13 cellular contexts compared by ENCODE assay signal in the genomic region with DNA sequence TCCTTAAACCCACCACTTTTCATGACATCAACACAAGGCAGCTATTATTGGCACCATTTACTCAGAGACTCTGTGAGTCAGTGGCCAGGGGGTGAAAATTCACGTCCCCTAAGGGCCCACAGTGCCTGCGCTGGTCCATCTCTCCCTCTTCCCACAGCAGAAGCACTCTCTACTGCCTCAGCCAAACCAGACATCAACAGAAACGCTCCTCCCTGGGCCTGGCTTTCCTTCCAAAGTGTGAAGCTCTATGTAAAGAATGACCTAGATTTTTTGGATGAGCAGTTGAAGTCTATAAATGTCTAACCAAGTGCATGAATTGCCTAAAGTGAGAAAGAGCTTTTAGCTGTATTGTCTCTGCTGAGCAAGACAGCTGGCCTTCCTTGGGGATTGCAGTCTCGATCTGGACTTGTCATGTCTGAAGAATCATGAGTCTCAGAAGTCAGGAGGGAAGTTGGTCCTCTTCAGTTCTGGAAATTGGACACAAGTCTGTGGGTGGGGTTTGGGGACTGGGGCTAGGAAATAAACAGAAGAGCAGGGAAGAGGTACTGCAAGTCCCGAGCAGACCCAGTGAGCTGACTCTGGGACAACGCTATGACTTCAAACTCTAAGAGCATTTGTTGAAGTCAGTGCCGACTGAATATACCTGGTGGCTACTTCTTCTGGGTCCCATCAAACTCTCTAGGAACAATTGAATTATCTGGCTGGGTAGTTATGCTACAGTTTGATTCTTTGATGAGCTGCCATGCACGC. TPM values are rescaled to one million over a fixed set of nuclear protein-coding genes. Genes with fewer than 3 reads are reported as not detected.
A peak's percentile ranks its signal among the peaks of the same experiment; 100 is the strongest.
DNase-seq lines count a peak whose midpoint lies in the region; ATAC-seq and TF ChIP-seq lines count a peak whose summit lies in the region.
"Had no signal": no experiment of that assay in that cellular context is flagged by ENCODE, and none has a peak within 500 bp of the region (broad histone marks: within the 10 kb centered on the region; RNA-seq: fewer than 3 reads in every experiment).

No MANE protein-coding gene starts in this region.

- H3K4me3 Mint-ChIP-seq in activated naive CD4-positive, alpha-beta T cell treated with anti-CD3 and anti-CD28 coated beads for 36 hours = no peak overlapping the region

- no peak for TF ChIP-seq CTCF in lower lobe of right lung (IDR thresholded peaks at IDR 0.05)

- H3K36me3 Mint-ChIP-seq in activated naive CD4-positive, alpha-beta T cell treated with anti-CD3 and anti-CD28 coated beads for 36 hours (ENCODE audit: low read depth) = peaks cover 40% of the 10 kb centered on the region

- H3K9ac ChIP-seq in subcutaneous abdominal adipose tissue (ENCODE audit: low read length in 5 of 5) = no peak overlapping the region

- intact Hi-C loops in activated naive CD4-positive, alpha-beta T cell treated with anti-CD3 and anti-CD28 coated beads for 36 hours (cut with micrococcal nuclease) = loop anchor here (10.0 kb wide), 1 partner anchor 281 kb away; the partner anchor contains the start of gene SPRED1
- intact Hi-C loops in lower lobe of right lung (cut with DNase I) = no loop called here

- H3K4me3 ChIP-seq in subcutaneous abdominal adipose tissue (ENCODE audit: low read depth in 1 of 5, low read length in 5 of 5) = no peak overlapping the region
- no peak overlapping the region for H3K4me3 ChIP-seq in lower lobe of right lung
- H3K4me3 ChIP-seq: SK-N-MC had no signal

- H3K4me1 ChIP-seq in subcutaneous abdominal adipose tissue (ENCODE audit: control insufficient read depth in 5 of 5, insufficient read depth in 5 of 5, low read length in 5 of 5) = peaks cover 2 to 14% (median 8%) of the 10 kb centered on the region in 5 donors
- no peaks in the 10 kb centered on the region for H3K4me1 ChIP-seq in lower lobe of right lung

- H3K27me3 ChIP-seq in subcutaneous abdominal adipose tissue (ENCODE audit: control insufficient read depth in 5 of 5, insufficient read depth in 4 of 5, low read length in 5 of 5) = peaks cover 0 to 3% (median 0%) of the 10 kb centered on the region in 5 donors
- H3K27me3 ChIP-seq in lower lobe of right lung (ENCODE audit: low read depth) = no peaks in the 10 kb centered on the region

- peak overlapping the region; percentile 37 for H3K27ac Mint-ChIP-seq in activated naive CD4-positive, alpha-beta T cell treated with anti-CD3 and anti-CD28 coated beads for 36 hours

- H3K27me3 Mint-ChIP-seq in activated naive CD4-positive, alpha-beta T cell treated with anti-CD3 and anti-CD28 coated beads for 36 hours (ENCODE audit: low read depth) = no peaks in the 10 kb centered on the region

- peaks cover 97% of the 10 kb centered on the region for H3K4me1 Mint-ChIP-seq in activated naive CD4-positive, alpha-beta T cell treated with anti-CD3 and anti-CD28 coated beads for 36 hours (ENCODE audit: low read depth)

- DNase-seq in activated naive CD4-positive, alpha-beta T cell treated with anti-CD3 and anti-CD28 coated beads for 36 hours = no peak
- DNase-seq in activated naive CD4-positive, alpha-beta T cell treated with anti-CD3 and anti-CD28 coated beads, Interleukin-2, amount 50 U/mL, for 16 hours = no peak
- DNase-seq in inferior parietal cortex (ENCODE audit: extremely low spot score) (peak; percentile 68), lower lobe of right lung (no peak), NCI-H2171 (lab: John Stamatoyannopoulos, UW) (no peak), NCI-H2196 (lab: John Stamatoyannopoulos, UW; ENCODE audit: unreplicated experiment) (no peak)
- DNase-seq: GDM1; NCI-H187 treated with DMSO at 0.1 percent for 48 hours; stimulated activated CD4-positive, alpha-beta T cell treated with anti-CD3 and anti-CD28 coated beads, Interleukin-12 subunit alpha, Interleukin-12 subunit beta, amount 100 ng/mL, for 4 hours had no signal

- H3K9me3 ChIP-seq in subcutaneous abdominal adipose tissue (ENCODE audit: control insufficient read depth in 5 of 5, low read length in 5 of 5) = no peaks in the 10 kb centered on the region
- H3K9me3 ChIP-seq in lower lobe of right lung = no peaks in the 10 kb centered on the region

- CTCF ChIA-PET in activated naive CD4-positive, alpha-beta T cell treated with anti-CD3 and anti-CD28 coated beads for 36 hours (lab: Charles Lee) = interaction anchor here (0.7 to 2.3 kb wide), 3 partner anchors 28 to 148 kb away, joined by 3 to 10 read pairs (median 3); partner anchors contain the start of gene RASGRP1

- no peaks in the 10 kb centered on the region for H3K9me3 Mint-ChIP-seq in activated naive CD4-positive, alpha-beta T cell treated with anti-CD3 and anti-CD28 coated beads for 36 hours

- H3K27ac ChIP-seq in angular gyrus (ENCODE audit: low read depth, low read length) = peak overlapping the region; percentile 44
- peak overlapping the region; percentile 62 for H3K27ac ChIP-seq in subcutaneous abdominal adipose tissue (ENCODE audit: low read depth, low read length)
- no peak overlapping the region for H3K27ac ChIP-seq in lower lobe of right lung
- H3K27ac ChIP-seq: epithelial cell of prostate, SK-N-MC had no signal

- ATAC-seq in lower lobe of right lung = no peak

- H3K36me3 ChIP-seq in subcutaneous abdominal adipose tissue (ENCODE audit: control insufficient read depth in 5 of 5, insufficient read depth in 5 of 5, low read length in 5 of 5) = no peaks in the 10 kb centered on the region
- H3K36me3 ChIP-seq in lower lobe of right lung = no peaks in the 10 kb centered on the region

RNA-seq across cellular contexts. Expression of gene RASGRP1, which starts 29.0 kb away (rescaled TPM):
- 10 to 100 TPM; 44.2 to 44.9 TPM for total RNA-seq in activated naive CD4-positive, alpha-beta T cell treated with anti-CD3 and anti-CD28 coated beads for 36 hours
- total RNA-seq in lower lobe of right lung = 2.3 TPM

Comparison
In these comparisons a context has a peak if more than half of its experiments do, and no peak if none do; other contexts are left out.
1. RNA of gene RASGRP1, which starts 29.0 kb away (total RNA-seq): 44.2 to 44.9 TPM in activated naive CD4-positive, alpha-beta T cell treated with anti-CD3 and anti-CD28 coated beads for 36 hours; 2.3 TPM in lower lobe of right lung (single experiment); every median in the first group is over 10 times any median in the second.